Comparison of ENCODE assay signal across 8 cellular contexts in the genomic region with DNA sequence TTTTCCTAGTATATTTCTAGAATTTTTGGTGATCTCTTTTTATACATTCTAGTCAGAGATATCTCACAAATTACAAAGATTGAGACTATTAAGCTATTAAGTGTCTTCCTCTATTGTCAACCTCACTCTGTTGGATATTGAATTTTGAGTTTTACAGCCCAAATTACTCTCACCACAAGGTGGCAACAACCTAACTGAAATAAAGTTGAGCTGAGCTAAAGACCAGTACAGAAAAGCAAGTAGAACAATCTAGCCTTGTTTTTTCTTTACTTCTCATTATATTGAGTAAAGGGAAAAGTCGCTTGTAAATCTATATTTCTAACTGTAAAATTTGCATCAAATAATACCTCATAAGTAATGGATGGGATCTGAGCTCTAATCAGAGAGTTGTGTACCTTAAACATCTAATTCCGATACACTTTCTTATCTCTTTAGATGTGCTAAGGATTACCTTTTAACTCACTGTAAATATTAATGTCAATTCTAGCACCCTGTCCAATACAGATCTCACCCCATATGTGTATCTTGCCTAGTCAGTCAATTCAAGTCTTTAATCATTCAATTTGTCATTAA. TPM values are rescaled to one million over a fixed set of nuclear protein-coding genes. Genes with fewer than 3 reads are reported as not detected.
DNase-seq lines count a peak whose midpoint lies in the region; ATAC-seq, FAIRE-seq and TF ChIP-seq lines count a peak whose summit lies in the region.

No MANE protein-coding gene starts in this region.

- TF ChIP-seq POLR2A in GM12892 (IDR thresholded peaks at IDR 0.05; ENCODE audit: low read depth, low read length): no peak

- CTCF ChIA-PET in activated CD4-positive, alpha-beta memory T cell treated with anti-CD3 and anti-CD28 coated beads, Interleukin-2, amount 10 ng/mL, durations not matched to agents 7 days and 5 days (lab: Charles Lee): interaction anchor here (1.0 to 3.4 kb wide), 7 partner anchors 10 to 276 kb away, joined by 3 to 28 read pairs (median 4); partner anchors contain the start of gene COMMD2

- no peak overlapping the region for H3K27ac Mint-ChIP-seq in CD4-positive, CD25-positive, alpha-beta regulatory T cell
- no peak overlapping the region for H3K27ac Mint-ChIP-seq in natural killer cell
- H3K27ac Mint-ChIP-seq in activated CD4-positive, alpha-beta memory T cell treated with anti-CD3 and anti-CD28 coated beads, Interleukin-2, amount 10 ng/mL, durations not matched to agents 7 days and 5 days: no peak overlapping the region

- H3K9ac ChIP-seq in adipocyte (ENCODE audit: low read length): no peak overlapping the region

- peaks cover 0 to 3% (median 0%) of the 10 kb centered on the region in 7 donors for H3K9me3 Mint-ChIP-seq in CD4-positive, CD25-positive, alpha-beta regulatory T cell
- no peaks in the 10 kb centered on the region for H3K9me3 Mint-ChIP-seq in natural killer cell
- no peaks in the 10 kb centered on the region for H3K9me3 Mint-ChIP-seq in activated CD4-positive, alpha-beta memory T cell treated with anti-CD3 and anti-CD28 coated beads, Interleukin-2, amount 10 ng/mL, durations not matched to agents 7 days and 5 days

- H3K27me3 Mint-ChIP-seq in CD4-positive, CD25-positive, alpha-beta regulatory T cell: peaks cover 39% of the 10 kb centered on the region
- peaks cover 9 to 14% of the 10 kb centered on the region in 2 donors for H3K27me3 Mint-ChIP-seq in natural killer cell (ENCODE audit: low read depth in 2 of 2)
- H3K27me3 Mint-ChIP-seq in activated CD4-positive, alpha-beta memory T cell treated with anti-CD3 and anti-CD28 coated beads, Interleukin-2, amount 10 ng/mL, durations not matched to agents 7 days and 5 days: peaks cover 32% of the 10 kb centered on the region

- intact Hi-C loops in natural killer cell (cut with micrococcal nuclease): no loop called here

- H3K4me3 Mint-ChIP-seq in CD4-positive, CD25-positive, alpha-beta regulatory T cell: no peak overlapping the region
- H3K4me3 Mint-ChIP-seq in natural killer cell: no peak overlapping the region
- H3K4me3 Mint-ChIP-seq in activated CD4-positive, alpha-beta memory T cell treated with anti-CD3 and anti-CD28 coated beads, Interleukin-2, amount 10 ng/mL, durations not matched to agents 7 days and 5 days: no peak overlapping the region

- no peak for FAIRE-seq in GM12892 (lab: Jason Lieb, UNC)

- no peaks in the 10 kb centered on the region for H3K9me3 ChIP-seq in CD4-positive, CD25-positive, alpha-beta regulatory T cell (ENCODE audit: control insufficient read depth in 2 of 2, low read length in 2 of 2)
- no peaks in the 10 kb centered on the region for H3K9me3 ChIP-seq in adipocyte (ENCODE audit: control insufficient read depth, low read length)

- no peaks in the 10 kb centered on the region for H3K4me1 ChIP-seq in CD4-positive, CD25-positive, alpha-beta regulatory T cell (ENCODE audit: control insufficient read depth, insufficient read depth, low read length, poor library complexity, severe bottlenecking)
- H3K4me1 ChIP-seq in adipocyte (ENCODE audit: control insufficient read depth, insufficient read depth, low read length): no peaks in the 10 kb centered on the region

- POLR2A ChIA-PET in activated CD4-positive, alpha-beta memory T cell treated with anti-CD3 and anti-CD28 coated beads, Interleukin-2, amount 10 ng/mL, durations not matched to agents 7 days and 5 days (lab: Charles Lee): no interaction called here

- no peak overlapping the region for H3K4me3 ChIP-seq in CD4-positive, CD25-positive, alpha-beta regulatory T cell (ENCODE audit: low read depth, low read length)
- H3K4me3 ChIP-seq in adipocyte (ENCODE audit: low read length): no peak overlapping the region

- H3K4me1 Mint-ChIP-seq in CD4-positive, CD25-positive, alpha-beta regulatory T cell: no peaks in the 10 kb centered on the region
- H3K4me1 Mint-ChIP-seq in natural killer cell: no peaks in the 10 kb centered on the region
- no peaks in the 10 kb centered on the region for H3K4me1 Mint-ChIP-seq in activated CD4-positive, alpha-beta memory T cell treated with anti-CD3 and anti-CD28 coated beads, Interleukin-2, amount 10 ng/mL, durations not matched to agents 7 days and 5 days

- H3K27me3 ChIP-seq in CD4-positive, CD25-positive, alpha-beta regulatory T cell (ENCODE audit: control insufficient read depth, insufficient read depth, low read length): peaks cover 35% of the 10 kb centered on the region
- H3K27me3 ChIP-seq in adipocyte (replicated peaks; ENCODE audit: control insufficient read depth, insufficient read depth, low read length): peaks cover 8% of the 10 kb centered on the region
- H3K27me3 ChIP-seq in layer of hippocampus (ENCODE audit: control insufficient read depth, insufficient read depth, low read length): no peaks in the 10 kb centered on the region

- no peaks in the 10 kb centered on the region for H3K36me3 Mint-ChIP-seq in CD4-positive, CD25-positive, alpha-beta regulatory T cell
- no peaks in the 10 kb centered on the region for H3K36me3 Mint-ChIP-seq in natural killer cell
- no peaks in the 10 kb centered on the region for H3K36me3 Mint-ChIP-seq in activated CD4-positive, alpha-beta memory T cell treated with anti-CD3 and anti-CD28 coated beads, Interleukin-2, amount 10 ng/mL, durations not matched to agents 7 days and 5 days (ENCODE audit: low read depth)

- no peak for ATAC-seq in CD4-positive, CD25-positive, alpha-beta regulatory T cell (ENCODE audit: low read depth in 2 of 2)
- ATAC-seq in HG03139 (IDR thresholded peaks at IDR 0.05; ENCODE audit: unreplicated experiment): no peak
- ATAC-seq in natural killer cell: no peak

- DNase-seq in CD4-positive, CD25-positive, alpha-beta regulatory T cell: peak in 2 of 3 donors; percentile 11 to 25
- peak; percentile 37 for DNase-seq in HT-29 (ENCODE audit: low spot score)
- DNase-seq in adipocyte (ENCODE audit: low read depth): peak; percentile 79
- no peak for DNase-seq in GM12892 (ENCODE audit: insufficient read length)
- DNase-seq in natural killer cell: no peak
- DNase-seq in activated CD4-positive, alpha-beta memory T cell treated with anti-CD3 and anti-CD28 coated beads, Interleukin-2, amount 10 ng/mL, durations not matched to agents 7 days and 5 days: no peak

- no peak overlapping the region for H3K27ac ChIP-seq in CD4-positive, CD25-positive, alpha-beta regulatory T cell (ENCODE audit: insufficient read depth, low read length, poor library complexity, severe bottlenecking)
- peak overlapping the region; percentile 91 for H3K27ac ChIP-seq in layer of hippocampus (ENCODE audit: low read depth, low read length)

- H3K36me3 ChIP-seq in CD4-positive, CD25-positive, alpha-beta regulatory T cell (ENCODE audit: control insufficient read depth, insufficient read depth, low read length): no peaks in the 10 kb centered on the region
- H3K36me3 ChIP-seq in adipocyte (ENCODE audit: control insufficient read depth, insufficient read depth, low read length, severe bottlenecking): no peaks in the 10 kb centered on the region

- no peak for TF ChIP-seq CTCF in natural killer cell (IDR thresholded peaks at IDR 0.05)

RNA-seq across cellular contexts. Expression of gene COMMD2, which starts 13.6 kb away (rescaled TPM):
- total RNA-seq in CD4-positive, CD25-positive, alpha-beta regulatory T cell: 26.8 TPM
- 10 to 100 TPM; 63.1 to 72.5 (median 70.5) TPM for polyA plus RNA-seq in CD4-positive, CD25-positive, alpha-beta regulatory T cell
- total RNA-seq in HT-29 (2014; rRNA removed; shearing (Covaris generic)): 28.4 and 30.0 TPM in 2 replicates
- polyA plus RNA-seq in GM12892 (2012; ENCODE audit: missing spikeins): 25.1 TPM
- total RNA-seq in natural killer cell: 10 to 100 TPM; 39.9 to 42.9 (median 40.0) TPM
- total RNA-seq in activated CD4-positive, alpha-beta memory T cell treated with anti-CD3 and anti-CD28 coated beads, Interleukin-2, amount 10 ng/mL, durations not matched to agents 7 days and 5 days: 10 to 100 TPM; 26.3 to 28.9 TPM

RNA-seq across cellular contexts. Expression of gene ANKUB1, which starts 26.5 kb away (rescaled TPM):
- total RNA-seq in CD4-positive, CD25-positive, alpha-beta regulatory T cell: not detected
- not detected for polyA plus RNA-seq in CD4-positive, CD25-positive, alpha-beta regulatory T cell
- total RNA-seq in HT-29 (2014; rRNA removed; shearing (Covaris generic)): not detected in 2 replicates
- polyA plus RNA-seq in GM12892 (2012; ENCODE audit: missing spikeins): not detected
- not detected for total RNA-seq in natural killer cell
- total RNA-seq in activated CD4-positive, alpha-beta memory T cell treated with anti-CD3 and anti-CD28 coated beads, Interleukin-2, amount 10 ng/mL, durations not matched to agents 7 days and 5 days: not detected

RNA-seq across cellular contexts. Expression of gene RNF13, which starts 47.2 kb away (rescaled TPM):
- total RNA-seq in CD4-positive, CD25-positive, alpha-beta regulatory T cell: 44.0 TPM
- polyA plus RNA-seq in CD4-positive, CD25-positive, alpha-beta regulatory T cell: 100 to 1,000 TPM; 111 to 156 (median 145) TPM
- 22.4 and 23.6 TPM in 2 replicates for total RNA-seq in HT-29 (2014; rRNA removed; shearing (Covaris generic))
- 23.5 TPM for polyA plus RNA-seq in GM12892 (2012; ENCODE audit: missing spikeins)
- 10 to 100 TPM; 57.4 to 69.7 (median 66.6) TPM for total RNA-seq in natural killer cell
- 10 to 100 TPM; 37.2 to 42.4 TPM for total RNA-seq in activated CD4-positive, alpha-beta memory T cell treated with anti-CD3 and anti-CD28 coated beads, Interleukin-2, amount 10 ng/mL, durations not matched to agents 7 days and 5 days

Comparison
In these comparisons a context has a peak if more than half of its experiments do, and no peak if none do; other contexts are left out.
1. DNase-seq: peak in CD4-positive, CD25-positive, alpha-beta regulatory T cell (2 of 3), HT-29 (single experiment) and adipocyte (single experiment); none in GM12892 (single experiment), natural killer cell (single experiment) and activated CD4-positive, alpha-beta memory T cell treated with anti-CD3 and anti-CD28 coated beads, Interleukin-2, amount 10 ng/mL, durations not matched to agents 7 days and 5 days (single experiment).